18 cellular contexts compared by ENCODE assay signal in genomic region chr12:52251367-52252055, GRCh38. TPM values are rescaled to one million over a fixed set of nuclear protein-coding genes. Genes with fewer than 3 reads are reported as not detected.
DNase-seq lines count a peak whose midpoint lies in the region; ATAC-seq, FAIRE-seq and TF ChIP-seq lines count a peak whose summit lies in the region.
"Had no signal": no experiment of that assay in that cellular context is flagged by ENCODE, and none has a peak within 500 bp of the region (broad histone marks: within the 10 kb centered on the region; RNA-seq: fewer than 3 reads in every experiment).

No MANE protein-coding gene starts in this region.

- H3K36me3 ChIP-seq in endothelial cell of umbilical vein (ENCODE audit: control insufficient read depth in 2 of 2, extremely low read depth in 1 of 2, insufficient read depth in 2 of 2, low read length in 2 of 2): no peaks in the 10 kb centered on the region
- H3K36me3 ChIP-seq: gastrocnemius medialis, left ventricle myocardium inferior, ovary had no signal

- peak overlapping the region; percentile 96 for H3K27ac Mint-ChIP-seq in Calu3 (ENCODE audit: unreplicated experiment)
- peak overlapping the region; percentile 89 for H3K27ac Mint-ChIP-seq in T-helper 2 cell treated with Interferon-gamma antibody and Interleukin-4, amounts not matched to agents 5 μg/mL and 100 μg/mL, for 36 hours

- H3K27me3 Mint-ChIP-seq in Calu3 (ENCODE audit: unreplicated experiment): peaks cover 10% of the 10 kb centered on the region
- peaks cover 30% of the 10 kb centered on the region for H3K27me3 Mint-ChIP-seq in T-helper 2 cell treated with Interferon-gamma antibody and Interleukin-4, amounts not matched to agents 5 μg/mL and 100 μg/mL, for 36 hours (ENCODE audit: low read depth)

- H3K36me3 Mint-ChIP-seq in Calu3 (ENCODE audit: insufficient read depth, unreplicated experiment): peaks cover 100% of the 10 kb centered on the region
- H3K36me3 Mint-ChIP-seq in T-helper 2 cell treated with Interferon-gamma antibody and Interleukin-4, amounts not matched to agents 5 μg/mL and 100 μg/mL, for 36 hours (ENCODE audit: low read depth): peaks cover 15% of the 10 kb centered on the region

- H3K27me3 ChIP-seq in endothelial cell of umbilical vein (ENCODE audit: control insufficient read depth in 2 of 2, insufficient read depth in 2 of 2, low read length in 2 of 2): peaks cover 4 to 9% of the 10 kb centered on the region in 2 experiments
- H3K27me3 ChIP-seq: ovary had no signal

- TF ChIP-seq EP300 in A549 (IDR thresholded peaks at IDR 0.05): no peak

- intact Hi-C loops in Calu3 (cut with micrococcal nuclease; ENCODE audit: unreplicated experiment): no loop called here
- intact Hi-C loops in endothelial cell of umbilical vein (cut with micrococcal nuclease): no loop called here

- H3K9me3 ChIP-seq in A549: no peaks in the 10 kb centered on the region
- no peaks in the 10 kb centered on the region for H3K9me3 ChIP-seq in endothelial cell of umbilical vein (replicated peaks; ENCODE audit: control insufficient read depth, insufficient read depth, low read length)
- H3K9me3 ChIP-seq: gastrocnemius medialis, left ventricle myocardium inferior, ovary had no signal

- H3K4me2 ChIP-seq in A549: no peak overlapping the region
- no peak overlapping the region for H3K4me2 ChIP-seq in endothelial cell of umbilical vein (ENCODE audit: insufficient read depth, low read length)

- CTCF ChIA-PET in A549 (lab: Yijun Ruan, JAX) (interaction anchor here (0.6 to 14.8 kb wide), 35 partner anchors 7 to 676 kb away, joined by 3 to 321 read pairs (median 6); partner anchors contain the start of genes KRT7 and KRT86), Calu3 (lab: Charles Lee) (interaction anchor here (0.9 kb wide), 1 partner anchor 27 kb away, joined by 3 read pairs; no protein-coding TSS in a partner anchor), endothelial cell of umbilical vein (lab: Charles Lee) (interaction anchor here (1.0 to 1.9 kb wide), 6 partner anchors 13 to 619 kb away, joined by 3 to 8 read pairs (median 4); no protein-coding TSS in a partner anchor)

- FAIRE-seq in A549 (lab: Jason Lieb, UNC) (peak; percentile 72), endothelial cell of umbilical vein (lab: Jason Lieb, UNC) (peak; percentile 24)

- no peaks in the 10 kb centered on the region for H3K9me1 ChIP-seq in endothelial cell of umbilical vein (replicated peaks; ENCODE audit: control insufficient read depth, extremely low read depth, insufficient read depth, low read length)

- H3K79me2 ChIP-seq in endothelial cell of umbilical vein (ENCODE audit: control insufficient read depth, insufficient read depth, low read length): no peaks in the 10 kb centered on the region

- ATAC-seq in A549: no peak
- no peak for ATAC-seq in HG03045 (IDR thresholded peaks at IDR 0.05; ENCODE audit: unreplicated experiment)
- ATAC-seq: gastrocnemius medialis had no signal

- no peaks in the 10 kb centered on the region for H3K9me3 Mint-ChIP-seq in Calu3 (ENCODE audit: low read depth, unreplicated experiment)
- peaks cover 8% of the 10 kb centered on the region for H3K9me3 Mint-ChIP-seq in T-helper 2 cell treated with Interferon-gamma antibody and Interleukin-4, amounts not matched to agents 5 μg/mL and 100 μg/mL, for 36 hours

- no peak for TF ChIP-seq RAD21 in A549 (conservative IDR thresholded peaks at IDR 0.05 in 1 of 2, IDR thresholded peaks at IDR 0.05 in 1 of 2)

- H3K27ac ChIP-seq in A549 (peak overlapping the region; percentile 69 to 97), endothelial cell of umbilical vein (ENCODE audit: insufficient read depth, low read depth, low read length) (no peak overlapping the region)
- H3K27ac ChIP-seq: gastrocnemius medialis, HL-60, left ventricle myocardium inferior, ovary had no signal

- POLR2A ChIA-PET in A549 (lab: Yijun Ruan, JAX): interaction anchor here (1.0 to 18.5 kb wide), 10 partner anchors 9 to 628 kb away, joined by 3 to 383 read pairs (median 8); partner anchors contain the start of gene KRT86
- POLR2A ChIA-PET in endothelial cell of umbilical vein (lab: Charles Lee): interaction anchor here (0.5 kb wide), 1 partner anchor 78 kb away, joined by 4 read pairs; no protein-coding TSS in a partner anchor

- no peak overlapping the region for H2AFZ ChIP-seq in endothelial cell of umbilical vein (ENCODE audit: low read depth, low read length)

- TF ChIP-seq POLR2A in A549 (IDR thresholded peaks at IDR 0.05; ENCODE audit: low read length) (no peak), endothelial cell of umbilical vein (IDR thresholded peaks at IDR 0.05; ENCODE audit: low read depth, low read length) (no peak)

- no peak overlapping the region for H3K4me3 Mint-ChIP-seq in Calu3 (ENCODE audit: low read depth, unreplicated experiment)
- peak overlapping the region; percentile 57 for H3K4me3 Mint-ChIP-seq in T-helper 2 cell treated with Interferon-gamma antibody and Interleukin-4, amounts not matched to agents 5 μg/mL and 100 μg/mL, for 36 hours

- DNase-seq in A549 (ENCODE audit: low read depth in 1 of 2, low spot score in 1 of 2): peak in 1 of 2 experiments; percentile 75
- peak; percentile 11 for DNase-seq in Calu3
- peak; percentile 7 for DNase-seq in T-helper 2 cell treated with Interferon-gamma antibody and Interleukin-4, amounts not matched to agents 5 μg/mL and 100 μg/mL, for 36 hours (ENCODE audit: low spot score)
- no peak for DNase-seq in endothelial cell of umbilical vein (ENCODE audit: low read depth, low spot score)
- DNase-seq in COLO829 (ENCODE audit: low spot score): no peak
- no peak for DNase-seq in COLO668 (lab: John Stamatoyannopoulos, UW; ENCODE audit: unreplicated experiment)
- DNase-seq: activated CD4-positive, alpha-beta T cell treated with anti-CD3 and anti-CD28 coated beads for 48 hours; left ventricle myocardium inferior; NCI-H1048; NCI-H2081; NCI-H510A treated with DMSO at 0.1 percent for 48 hours; ovary; SIG-M5; T-helper 9 cell had no signal

- TF ChIP-seq CTCF in A549 (IDR thresholded peaks at IDR 0.05) (no peak), Calu3 (IDR thresholded peaks at IDR 0.05; ENCODE audit: unreplicated experiment) (no peak), endothelial cell of umbilical vein (IDR thresholded peaks at IDR 0.05; ENCODE audit: extremely low read depth in 1 of 2, insufficient read depth in 1 of 2, low read depth in 1 of 2, low read length in 2 of 2) (no peak)

- no peak overlapping the region for H3K4me3 ChIP-seq in A549
- no peak overlapping the region for H3K4me3 ChIP-seq in endothelial cell of umbilical vein (replicated peaks in 1 of 3; ENCODE audit: insufficient read depth in 1 of 3, low read depth in 1 of 3, low read length in 3 of 3)
- H3K4me3 ChIP-seq: gastrocnemius medialis, left ventricle myocardium inferior, ovary had no signal

- peaks cover 41% of the 10 kb centered on the region for H3K4me1 Mint-ChIP-seq in Calu3 (ENCODE audit: low read depth, unreplicated experiment)
- H3K4me1 Mint-ChIP-seq in T-helper 2 cell treated with Interferon-gamma antibody and Interleukin-4, amounts not matched to agents 5 μg/mL and 100 μg/mL, for 36 hours (ENCODE audit: low read depth): peaks cover 40% of the 10 kb centered on the region

- H3K4me1 ChIP-seq in A549 (peaks cover 96% of the 10 kb centered on the region), endothelial cell of umbilical vein (ENCODE audit: control insufficient read depth, extremely low read depth, insufficient read depth, low read length) (peaks cover 6% of the 10 kb centered on the region)

- 54% methylated on average over 9 of the region's 9 CpGs for WGBS in A549 (ENCODE audit: missing lambda C conversion rate)

- no peaks in the 10 kb centered on the region for H4K20me1 ChIP-seq in endothelial cell of umbilical vein (replicated peaks; ENCODE audit: control insufficient read depth, extremely low read depth, insufficient read depth, low read length)

- H3K9ac ChIP-seq in endothelial cell of umbilical vein (replicated peaks; ENCODE audit: extremely low read depth, insufficient read depth, low read length): no peak overlapping the region

- BruUV-seq in Calu3 (replicated peaks; lab: Mats Ljungman, UMichigan): no TSS peak
- no TSS peak for BruUV-seq in endothelial cell of umbilical vein (replicated peaks; lab: Mats Ljungman, UMichigan)

- dilution Hi-C loops in endothelial cell of umbilical vein (cut with MboI; ENCODE audit: extremely low pct_ligation_motif_present, low sequenced_read_pairs): no loop called here

RNA-seq across cellular contexts. Expression of gene KRT7, which starts 18.5 kb away (rescaled TPM):
- polyA plus RNA-seq in A549 (2011; rRNA removed): 2,033 and 2,623 TPM in 2 replicates
- 5,680 and 6,103 TPM in 2 replicates for polyA plus RNA-seq in A549 (2012; cell fraction: cytosol; rRNA removed)
- polyA plus RNA-seq in A549 (2012; cell fraction: nucleus; rRNA removed): 6,979 and 9,418 TPM in 2 replicates
- 3,055 to 3,652 TPM (median 3,189 TPM) in 3 replicates for polyA plus RNA-seq in A549 (2017; fragmentation: RNase III; extraction: RNeasy Plus Mini Kit Qiagen cat#74134 plus additional on column Dnase treatment)
- polyA minus RNA-seq in A549 (2011; rRNA and poly(A)+ RNA removed): 2,472 and 2,922 TPM in 2 replicates
- 2,370 and 2,828 TPM in 2 replicates for total RNA-seq in Calu3 (2022)
- total RNA-seq in endothelial cell of umbilical vein: 293 and 420 TPM in 2 replicates
- 120 and 131 TPM in 2 replicates for polyA plus RNA-seq in endothelial cell of umbilical vein
- 170 and 179 TPM in 2 replicates for polyA plus RNA-seq in endothelial cell of umbilical vein (2011; cell fraction: cytosol; rRNA removed)
- 202 and 253 TPM in 2 replicates for polyA plus RNA-seq in endothelial cell of umbilical vein (2011; cell fraction: nucleus; rRNA removed)
- 398 and 588 TPM in 2 replicates for polyA plus RNA-seq in endothelial cell of umbilical vein (2012)
- polyA minus RNA-seq in endothelial cell of umbilical vein: 110 and 113 TPM in 2 replicates
- 331 TPM for polyA minus RNA-seq in endothelial cell of umbilical vein (2011; cell fraction: cytosol; rRNA and poly(A)+ RNA removed)
- polyA minus RNA-seq in endothelial cell of umbilical vein (2011; cell fraction: nucleus; rRNA and poly(A)+ RNA removed): 34.1 and 37.4 TPM in 2 replicates
- total RNA-seq: left ventricle myocardium inferior, temporal lobe had no signal

RNA-seq across cellular contexts. Expression of gene KRT86, which starts 22.9 kb away (rescaled TPM):
- polyA plus RNA-seq in A549 (2011; rRNA removed): 23.5 and 43.0 TPM in 2 replicates
- polyA plus RNA-seq in A549 (2012; cell fraction: cytosol; rRNA removed): 10.6 and 13.1 TPM in 2 replicates
- polyA plus RNA-seq in A549 (2012; cell fraction: nucleus; rRNA removed): 73.1 and 148 TPM in 2 replicates
- polyA plus RNA-seq in A549 (2017; fragmentation: RNase III; extraction: RNeasy Plus Mini Kit Qiagen cat#74134 plus additional on column Dnase treatment): 331 to 441 TPM (median 378 TPM) in 3 replicates
- polyA minus RNA-seq in A549 (2011; rRNA and poly(A)+ RNA removed): 4.4 and 5.3 TPM in 2 replicates
- 2.6 and 3.6 TPM in 2 replicates for total RNA-seq in Calu3 (2022)
- not detected in 2 replicates for total RNA-seq in endothelial cell of umbilical vein
- not detected in 2 replicates for polyA plus RNA-seq in endothelial cell of umbilical vein
- not detected in 2 replicates for polyA plus RNA-seq in endothelial cell of umbilical vein (2011; cell fraction: cytosol; rRNA removed)
- 0.06 TPM in 1 of 2 replicates, not detected in the other for polyA plus RNA-seq in endothelial cell of umbilical vein (2011; cell fraction: nucleus; rRNA removed)
- polyA plus RNA-seq in endothelial cell of umbilical vein (2012): not detected in 2 replicates
- polyA minus RNA-seq in endothelial cell of umbilical vein: not detected in 2 replicates
- polyA minus RNA-seq in endothelial cell of umbilical vein (2011; cell fraction: cytosol; rRNA and poly(A)+ RNA removed): 1.2 TPM
- polyA minus RNA-seq in endothelial cell of umbilical vein (2011; cell fraction: nucleus; rRNA and poly(A)+ RNA removed): not detected in 2 replicates
- total RNA-seq: left ventricle myocardium inferior had no signal
- polyA plus RNA-seq: ovary had no signal

RNA-seq across cellular contexts. Expression of gene KRT81, which starts 39.8 kb away (rescaled TPM):
- polyA plus RNA-seq in A549 (2011; rRNA removed): 1,799 and 1,935 TPM in 2 replicates
- polyA plus RNA-seq in A549 (2012; cell fraction: cytosol; rRNA removed): 4,307 and 4,853 TPM in 2 replicates
- polyA plus RNA-seq in A549 (2012; cell fraction: nucleus; rRNA removed): 4,173 and 4,472 TPM in 2 replicates
- polyA plus RNA-seq in A549 (2017; fragmentation: RNase III; extraction: RNeasy Plus Mini Kit Qiagen cat#74134 plus additional on column Dnase treatment): 3,419 to 3,643 TPM (median 3,445 TPM) in 3 replicates
- 632 and 835 TPM in 2 replicates for polyA minus RNA-seq in A549 (2011; rRNA and poly(A)+ RNA removed)
- total RNA-seq in Calu3 (2022): 0.28 and 0.61 TPM in 2 replicates
- not detected in 2 replicates for total RNA-seq in endothelial cell of umbilical vein
- polyA plus RNA-seq in endothelial cell of umbilical vein: not detected in 2 replicates
- polyA plus RNA-seq in endothelial cell of umbilical vein (2011; cell fraction: cytosol; rRNA removed): not detected in 2 replicates
- polyA plus RNA-seq in endothelial cell of umbilical vein (2011; cell fraction: nucleus; rRNA removed): not detected in 2 replicates
- polyA plus RNA-seq in endothelial cell of umbilical vein (2012): not detected in 2 replicates
- polyA minus RNA-seq in endothelial cell of umbilical vein: not detected in 2 replicates
- polyA minus RNA-seq in endothelial cell of umbilical vein (2011; cell fraction: cytosol; rRNA and poly(A)+ RNA removed): not detected
- polyA minus RNA-seq in endothelial cell of umbilical vein (2011; cell fraction: nucleus; rRNA and poly(A)+ RNA removed): not detected in 2 replicates
- total RNA-seq: gastrocnemius medialis, left ventricle myocardium inferior, temporal lobe had no signal
- polyA plus RNA-seq: ovary had no signal

RNA-seq across cellular contexts. Expression of gene KRT80, which starts 59.7 kb away (rescaled TPM):
- polyA plus RNA-seq in A549 (2011; rRNA removed) (59.8 and 63.1 TPM in 2 replicates), A549 (2017; fragmentation: RNase III; extraction: RNeasy Plus Mini Kit Qiagen cat#74134 plus additional on column Dnase treatment) (38.3 to 56.4 TPM (median 46.0 TPM) in 3 replicates), endothelial cell of umbilical vein (12.3 and 13.6 TPM in 2 replicates)
- 62.9 and 86.5 TPM in 2 replicates for polyA plus RNA-seq in A549 (2012; cell fraction: cytosol; rRNA removed)
- 87.4 and 102 TPM in 2 replicates for polyA plus RNA-seq in A549 (2012; cell fraction: nucleus; rRNA removed)
- 76.5 and 77.5 TPM in 2 replicates for polyA minus RNA-seq in A549 (2011; rRNA and poly(A)+ RNA removed)
- total RNA-seq in Calu3 (2022) (32.7 and 45.5 TPM in 2 replicates), endothelial cell of umbilical vein (21.7 and 23.7 TPM in 2 replicates)
- polyA plus RNA-seq in endothelial cell of umbilical vein (2011; cell fraction: cytosol; rRNA removed): 14.2 and 14.7 TPM in 2 replicates
- polyA plus RNA-seq in endothelial cell of umbilical vein (2011; cell fraction: nucleus; rRNA removed): 21.6 and 24.7 TPM in 2 replicates
- 6.5 and 10.4 TPM in 2 replicates for polyA plus RNA-seq in endothelial cell of umbilical vein (2012)
- 11.6 and 14.8 TPM in 2 replicates for polyA minus RNA-seq in endothelial cell of umbilical vein
- polyA minus RNA-seq in endothelial cell of umbilical vein (2011; cell fraction: cytosol; rRNA and poly(A)+ RNA removed): 68.4 TPM
- polyA minus RNA-seq in endothelial cell of umbilical vein (2011; cell fraction: nucleus; rRNA and poly(A)+ RNA removed): 5.7 and 6.3 TPM in 2 replicates
- total RNA-seq: left ventricle myocardium inferior had no signal

Comparison
In these comparisons a context has a peak if more than half of its experiments do, and no peak if none do; other contexts are left out.
1. DNase-seq: peak in Calu3 (single experiment) and T-helper 2 cell treated with Interferon-gamma antibody and Interleukin-4, amounts not matched to agents 5 μg/mL and 100 μg/mL, for 36 hours (single experiment); none in endothelial cell of umbilical vein (single experiment), COLO829 (single experiment) and COLO668 (single experiment).